Comparison of ENCODE assay signal across 23 cellular contexts in genomic region chr14:49367696-49368095, GRCh38.
DNase-seq lines count a peak whose midpoint lies in the region; ATAC-seq and TF ChIP-seq lines count a peak whose summit lies in the region.
"Had no signal": no experiment of that assay in that cellular context is flagged by ENCODE, and none has a peak within 500 bp of the region (broad histone marks: within the 10 kb centered on the region; RNA-seq: fewer than 3 reads in every experiment).

No MANE protein-coding gene starts in this region.

- no peak overlapping the region for H3K27ac Mint-ChIP-seq in CD8-positive, alpha-beta memory T cell
- H3K27ac Mint-ChIP-seq in HFFc6 = no peak overlapping the region
- H3K27ac Mint-ChIP-seq: CD4-positive, CD25-positive, alpha-beta regulatory T cell had no signal

- no peak overlapping the region for H3K27ac ChIP-seq in BLaER1 treated with 17β-estradiol and CSF1 and Interleukin-3, amounts not matched to agents 10 nM and 100 nM
- no peak overlapping the region for H3K27ac ChIP-seq in RWPE1
- no peak overlapping the region for H3K27ac ChIP-seq in CD8-positive, alpha-beta memory T cell (ENCODE audit: low read depth, low read length)
- H3K27ac ChIP-seq: HL-60, KMS-11, PC-9 had no signal

- no peaks in the 10 kb centered on the region for H3K36me3 Mint-ChIP-seq in CD8-positive, alpha-beta memory T cell
- H3K36me3 Mint-ChIP-seq in HFFc6 (ENCODE audit: low read depth) = no peaks in the 10 kb centered on the region
- H3K36me3 Mint-ChIP-seq: CD4-positive, CD25-positive, alpha-beta regulatory T cell had no signal

- H4K20me1 ChIP-seq in BLaER1 treated with 17β-estradiol and CSF1 and Interleukin-3, amounts not matched to agents 10 nM and 100 nM = no peaks in the 10 kb centered on the region

- H3K9me3 ChIP-seq in BLaER1 treated with 17β-estradiol and CSF1 and Interleukin-3, amounts not matched to agents 10 nM and 100 nM (replicated peaks in 1 of 11) = no peaks in the 10 kb centered on the region
- H3K9me3 ChIP-seq in CD8-positive, alpha-beta memory T cell (ENCODE audit: low read length) = no peaks in the 10 kb centered on the region
- H3K9me3 ChIP-seq: Caco-2 had no signal

- no peak overlapping the region for H3K4me3 Mint-ChIP-seq in CD8-positive, alpha-beta memory T cell
- H3K4me3 Mint-ChIP-seq in HFFc6 = no peak overlapping the region
- H3K4me3 Mint-ChIP-seq: CD4-positive, CD25-positive, alpha-beta regulatory T cell had no signal

- H3K4me2 ChIP-seq in BLaER1 treated with 17β-estradiol and CSF1 and Interleukin-3, amounts not matched to agents 10 nM and 100 nM = peak overlapping the region in 7 of 11 experiments; percentile 18 to 58 (median 26); a peak in 14 of 22 replicates
- H3K4me2 ChIP-seq: KMS-11, PC-9 had no signal

- no peak overlapping the region for H3K4me3 ChIP-seq in BLaER1 treated with 17β-estradiol and CSF1 and Interleukin-3, amounts not matched to agents 10 nM and 100 nM
- no peak overlapping the region for H3K4me3 ChIP-seq in CD8-positive, alpha-beta memory T cell (ENCODE audit: low read length)
- H3K4me3 ChIP-seq: PC-9 had no signal

- peaks cover 0 to 2% (median 0%) of the 10 kb centered on the region in 5 donors for H3K9me3 Mint-ChIP-seq in CD8-positive, alpha-beta memory T cell
- H3K9me3 Mint-ChIP-seq in HFFc6 = peaks cover 9% of the 10 kb centered on the region; the same call in 1 of the 2 replicates

- peak; percentile 60 for ATAC-seq in GM18909 (IDR thresholded peaks at IDR 0.05; ENCODE audit: poor library complexity, unreplicated experiment)
- ATAC-seq in HG02870 (IDR thresholded peaks at IDR 0.05; ENCODE audit: unreplicated experiment) = peak; percentile 54
- ATAC-seq in HG03469 (IDR thresholded peaks at IDR 0.05; ENCODE audit: unreplicated experiment) = peak; percentile 77
- no peak for ATAC-seq in GM19328 (IDR thresholded peaks at IDR 0.05; ENCODE audit: unreplicated experiment)
- ATAC-seq: HCT116 had no signal

- TF ChIP-seq CTCF in RWPE1 (conservative IDR thresholded peaks at IDR 0.05; ENCODE audit: low read depth) = no peak
- no peak for TF ChIP-seq CTCF in HFFc6 (IDR thresholded peaks at IDR 0.05)

- no peak overlapping the region for H3K9ac ChIP-seq in BLaER1 treated with 17β-estradiol and CSF1 and Interleukin-3, amounts not matched to agents 10 nM and 100 nM
- H3K9ac ChIP-seq: KMS-11 had no signal

- H3K36me3 ChIP-seq in BLaER1 treated with 17β-estradiol and CSF1 and Interleukin-3, amounts not matched to agents 10 nM and 100 nM = no peaks in the 10 kb centered on the region
- H3K36me3 ChIP-seq in CD8-positive, alpha-beta memory T cell (ENCODE audit: insufficient read depth, low read length) = no peaks in the 10 kb centered on the region

- POLR2A ChIA-PET in RWPE1 (lab: Yijun Ruan, JAX; ENCODE audit: low non-redundant PET) = no interaction called here
- POLR2A ChIA-PET in CD8-positive, alpha-beta memory T cell (lab: Charles Lee) = no interaction called here

- DNase-seq in RWPE1 (ENCODE audit: low spot score) (no peak), HFFc6 (no peak)
- no peak for DNase-seq in CD8-positive, alpha-beta memory T cell
- DNase-seq: 8988T; Caco-2; CD4-positive, CD25-positive, alpha-beta regulatory T cell; GDM1; GOT3; NCI-H1417 treated with DMSO at 0.1 percent for 48 hours; NCI-H187 treated with DMSO at 0.1 percent for 48 hours; NCI-H2227 treated with DMSO at 0.1 percent for 48 hours; NCI-H510A treated with DMSO at 0.1 percent for 48 hours; NCI-H82; PC-9; T-helper 1 cell had no signal

- H3K4me1 ChIP-seq in BLaER1 treated with 17β-estradiol and CSF1 and Interleukin-3, amounts not matched to agents 10 nM and 100 nM = peaks cover 0 to 15% (median 7%) of the 10 kb centered on the region in 10 experiments; a peak in 7 of 20 replicates
- no peaks in the 10 kb centered on the region for H3K4me1 ChIP-seq in CD8-positive, alpha-beta memory T cell (ENCODE audit: insufficient read depth, low read length)

- peaks cover 3 to 4% of the 10 kb centered on the region in 2 donors for H3K27me3 Mint-ChIP-seq in CD8-positive, alpha-beta memory T cell
- H3K27me3 Mint-ChIP-seq in HFFc6 (ENCODE audit: insufficient read depth) = no peaks in the 10 kb centered on the region
- H3K27me3 Mint-ChIP-seq: CD4-positive, CD25-positive, alpha-beta regulatory T cell had no signal

- CTCF ChIA-PET in RWPE1 (lab: Yijun Ruan, JAX) = interaction anchor here (0.7 kb wide), 1 partner anchor 14 kb away, joined by 3 read pairs; no protein-coding TSS in a partner anchor
- CTCF ChIA-PET in CD8-positive, alpha-beta memory T cell (lab: Charles Lee) = no interaction called here

- H3K4me1 Mint-ChIP-seq in CD8-positive, alpha-beta memory T cell = no peaks in the 10 kb centered on the region
- H3K4me1 Mint-ChIP-seq in HFFc6 (ENCODE audit: low read depth) = no peaks in the 10 kb centered on the region
- H3K4me1 Mint-ChIP-seq: CD4-positive, CD25-positive, alpha-beta regulatory T cell had no signal

- no peaks in the 10 kb centered on the region for H3K27me3 ChIP-seq in BLaER1 treated with 17β-estradiol and CSF1 and Interleukin-3, amounts not matched to agents 10 nM and 100 nM
- no peaks in the 10 kb centered on the region for H3K27me3 ChIP-seq in CD8-positive, alpha-beta memory T cell (ENCODE audit: insufficient read depth, low read length, poor library complexity, severe bottlenecking)
